In the genomic region with DNA sequence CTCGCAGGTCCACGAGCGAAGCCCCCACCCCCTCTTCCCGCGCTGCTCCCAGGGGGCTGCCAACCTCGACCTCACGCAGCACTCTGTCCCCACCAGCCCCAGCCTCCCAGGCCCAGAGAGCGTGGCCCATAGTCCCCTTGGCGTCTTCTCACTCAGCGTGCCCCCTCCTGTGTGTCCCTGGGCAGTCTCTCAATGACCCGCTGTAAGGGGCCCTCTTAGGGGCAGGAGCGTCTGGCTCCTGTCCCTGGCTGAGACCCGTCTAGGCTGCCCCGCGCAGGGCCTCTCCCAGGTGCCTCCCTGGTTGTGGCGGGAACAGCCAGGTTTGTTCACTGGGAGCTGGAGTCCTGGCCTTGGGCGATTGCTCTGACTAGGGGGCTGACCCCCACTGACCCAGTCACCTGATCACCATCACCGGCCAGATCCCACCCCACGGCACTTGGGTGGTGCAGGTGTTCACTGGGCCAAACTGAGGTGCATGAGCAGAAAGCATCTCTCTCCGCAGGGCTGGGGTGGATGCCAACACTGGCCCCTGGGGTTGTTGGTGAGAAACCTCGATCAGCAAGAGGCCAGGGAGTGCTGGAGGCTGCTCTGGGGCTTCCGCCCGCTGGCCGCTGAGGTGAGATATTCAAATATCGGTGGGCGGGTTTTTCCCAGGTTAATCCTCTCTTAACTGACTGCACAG, we compare ENCODE assay signal across 9 cellular contexts. TPM values are rescaled to one million over a fixed set of nuclear protein-coding genes. Genes with fewer than 3 reads are reported as not detected.
DNase-seq lines count a peak whose midpoint lies in the region; ATAC-seq, FAIRE-seq and TF ChIP-seq lines count a peak whose summit lies in the region.
"Had no signal": no experiment of that assay in that cellular context is flagged by ENCODE, and none has a peak within 500 bp of the region (broad histone marks: within the 10 kb centered on the region; RNA-seq: fewer than 3 reads in every experiment).

No MANE protein-coding gene starts in this region.

- H3K36me3 ChIP-seq in trophoblast cell (ENCODE audit: control insufficient read depth in 1 of 2, insufficient read depth in 2 of 2, low read length in 2 of 2) (no peaks in the 10 kb centered on the region), A673 (ENCODE audit: insufficient read depth, low read length, poor library complexity, severe bottlenecking) (no peaks in the 10 kb centered on the region)

- H3K18ac ChIP-seq in trophoblast cell (ENCODE audit: low read length) = no peak overlapping the region

- H2BK120ac ChIP-seq in trophoblast cell (ENCODE audit: insufficient read depth, low read length, poor library complexity) = no peak overlapping the region

- no peak for FAIRE-seq in frontal cortex (lab: Jason Lieb, UNC)

- H4K91ac ChIP-seq in trophoblast cell (ENCODE audit: low read depth, low read length) = no peak overlapping the region

- no peak overlapping the region for H4K12ac ChIP-seq in trophoblast cell (ENCODE audit: low read depth, low read length)

- H3K27me3 ChIP-seq in trophoblast cell (ENCODE audit: insufficient read depth, low read length) (no peaks in the 10 kb centered on the region), A673 (replicated peaks; ENCODE audit: insufficient read depth, low read depth, low read length, poor library complexity) (peaks cover 4% of the 10 kb centered on the region)

- no CpG with 5 or more reads among the region's 26 CpGs for WGBS in trophoblast cell (ENCODE audit: extremely low coverage, insufficient coverage, insufficient read length)

- no peak overlapping the region for H3K9ac ChIP-seq in trophoblast cell (ENCODE audit: low read length)

- no peak overlapping the region for H2AFZ ChIP-seq in trophoblast cell (ENCODE audit: insufficient read depth, low read length, poor library complexity)

- TF ChIP-seq CTCF in A673 (conservative IDR thresholded peaks at IDR 0.05; ENCODE audit: low read depth, low read length) = no peak

- DNase-seq in trophoblast cell = no peak
- no peak for DNase-seq in NCI-H774 (lab: John Stamatoyannopoulos, UW)
- DNase-seq in frontal cortex (ENCODE audit: low spot score in 2 of 2) = no peak
- DNase-seq in A673 (ENCODE audit: low spot score) = no peak
- DNase-seq in NCI-H1694 treated with DMSO at 0.1 percent for 48 hours (lab: John Stamatoyannopoulos, UW) = no peak
- DNase-seq: NCI-H1048 had no signal

- intact Hi-C loops in A673 (cut with micrococcal nuclease; ENCODE audit: unreplicated experiment) = no loop called here

- peak; percentile 34 for ATAC-seq in GM18520 (IDR thresholded peaks at IDR 0.05; ENCODE audit: unreplicated experiment)
- peak; percentile 44 for ATAC-seq in GM21737 (IDR thresholded peaks at IDR 0.05; ENCODE audit: unreplicated experiment)
- ATAC-seq in HG03460 (IDR thresholded peaks at IDR 0.05; ENCODE audit: unreplicated experiment) = peak; percentile 43

- peaks cover 1% of the 10 kb centered on the region for H3K9me3 ChIP-seq in trophoblast cell (ENCODE audit: insufficient read depth, low read depth, low read length)
- no peaks in the 10 kb centered on the region for H3K9me3 ChIP-seq in A673 (ENCODE audit: low read depth, low read length, poor library complexity, severe bottlenecking)

- no peak overlapping the region for H4K8ac ChIP-seq in trophoblast cell (ENCODE audit: low read depth, low read length)

- no peak overlapping the region for H3K4ac ChIP-seq in trophoblast cell (ENCODE audit: low read depth, low read length)

- CTCF ChIA-PET in A673 (lab: Charles Lee) = no interaction called here

- no peak overlapping the region for H3K14ac ChIP-seq in trophoblast cell (ENCODE audit: low read length)

- H2AK5ac ChIP-seq in trophoblast cell (ENCODE audit: low read length) = no peak overlapping the region

- H3K4me1 ChIP-seq in trophoblast cell (ENCODE audit: control insufficient read depth in 1 of 2, insufficient read depth in 2 of 2, low read length in 2 of 2) (peaks cover 0 to 3% of the 10 kb centered on the region in 2 experiments), A673 (ENCODE audit: insufficient read depth, low read length, poor library complexity, severe bottlenecking) (no peaks in the 10 kb centered on the region)

- no peaks in the 10 kb centered on the region for H3K79me2 ChIP-seq in trophoblast cell (ENCODE audit: control insufficient read depth, insufficient read depth, low read length, poor library complexity)

- H3K4me3 ChIP-seq in trophoblast cell (ENCODE audit: low read depth, low read length) (no peak overlapping the region), A673 (ENCODE audit: low read depth, low read length, poor library complexity, severe bottlenecking) (no peak overlapping the region)

- no peak overlapping the region for H3K27ac ChIP-seq in trophoblast cell (ENCODE audit: low read depth, low read length)
- H3K27ac ChIP-seq in A673 (ENCODE audit: low read depth, low read length, poor library complexity, severe bottlenecking) = no peak overlapping the region

- H3K79me1 ChIP-seq in trophoblast cell (ENCODE audit: low read length) = no peaks in the 10 kb centered on the region

- H3K23ac ChIP-seq in trophoblast cell (ENCODE audit: low read length) = no peak overlapping the region

- POLR2A ChIA-PET in A673 (lab: Charles Lee; ENCODE audit: low non-redundant PET) = no interaction called here

- no TSS peak for BruUV-seq in A673 (replicated peaks; lab: Mats Ljungman, UMichigan)

- H2BK5ac ChIP-seq in trophoblast cell (ENCODE audit: low read depth, low read length, poor library complexity) = no peak overlapping the region

- peak overlapping the region; percentile 37 for H3K4me2 ChIP-seq in trophoblast cell (ENCODE audit: low read length)

- H2BK12ac ChIP-seq in trophoblast cell (ENCODE audit: low read length) = no peak overlapping the region

RNA-seq across cellular contexts. Expression of a gene that starts 12.6 kb away (rescaled TPM):
- 0.01 and 0.04 TPM in 2 replicates for polyA plus RNA-seq in trophoblast cell (2013)
- 0.41 TPM for total RNA-seq in frontal cortex
- total RNA-seq in A673 (2021) = not detected in 2 replicates
